Comparison of ENCODE assay signal across 1 cellular context in genomic region chr18:21557607-21558253, GRCh38.
TF ChIP-seq lines count a peak whose summit lies in the region.

No MANE protein-coding gene starts in this region.

TF ChIP-seq in HepG2, 621 proteins besides CTCF, POLR2A, EP300 and RAD21:
- TF ChIP-seq CEBPB (IDR thresholded peaks at IDR 0.05; ENCODE audit: borderline replicate concordance, low read depth, low read length) = 0 out of 2 replicates have a peak, but pooled peaks have one; percentile 1
- TF ChIP-seq, protein P1, sequence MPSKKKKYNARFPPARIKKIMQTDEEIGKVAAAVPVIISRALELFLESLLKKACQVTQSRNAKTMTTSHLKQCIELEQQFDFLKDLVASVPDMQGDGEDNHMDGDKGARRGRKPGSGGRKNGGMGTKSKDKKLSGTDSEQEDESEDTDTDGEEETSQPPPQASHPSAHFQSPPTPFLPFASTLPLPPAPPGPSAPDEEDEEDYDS (CRISPR knock-in tag; IDR thresholded peaks at IDR 0.05) = no peak
